ENCODE assay signal across 12 cellular contexts in the genomic region with DNA sequence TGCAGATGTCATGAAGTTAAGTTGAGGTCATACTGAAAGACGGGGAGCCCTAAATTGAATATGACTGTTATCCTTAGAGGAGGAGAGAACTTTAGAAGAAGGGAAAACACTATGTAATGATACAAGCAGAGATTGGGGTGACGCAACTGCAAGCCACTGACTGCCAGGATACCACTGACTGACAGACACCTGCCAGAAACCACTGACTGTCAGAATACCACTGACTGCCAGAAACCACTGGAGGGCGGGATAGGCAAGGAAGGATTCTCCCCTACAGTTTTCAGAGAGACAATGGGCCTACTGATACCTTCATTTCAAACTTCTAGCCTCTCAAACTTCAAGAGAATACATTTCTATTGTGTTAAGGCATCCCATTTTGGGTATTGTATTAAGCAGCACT.
DNase-seq lines count a peak whose midpoint lies in the region; TF ChIP-seq lines count a peak whose summit lies in the region.
"Had no signal": no experiment of that assay in that cellular context is flagged by ENCODE, and none has a peak within 500 bp of the region (broad histone marks: within the 10 kb centered on the region; RNA-seq: fewer than 3 reads in every experiment).

No MANE protein-coding gene starts in this region.

- H3K9me3 Mint-ChIP-seq in type B pancreatic cell (no peaks in the 10 kb centered on the region), CD14-positive monocyte (no peaks in the 10 kb centered on the region)
- H3K9me3 Mint-ChIP-seq: activated T-helper 2 cell treated with anti-CD3 and anti-CD28 coated beads, Interferon-gamma antibody, Interleukin-2, Interleukin-4, amounts not matched to agents 10 μg/mL and 5 μg/mL and 100 μg/mL, durations not matched to agents 14 hours and 24 hours and 36 hours; dendritic cell treated with granulocyte-macrophage colony-stimulating factor and Interleukin-4, amounts not matched to agents 40 ng/mL and 50 ng/mL, for 4 days had no signal

- in situ Hi-C loops in KBM-7 (cut with MboI; ENCODE audit: low pct_unique_long_range_greater_than_20kb, low sequenced_read_pairs) = no loop called here

- H3K36me3 Mint-ChIP-seq in type B pancreatic cell (no peaks in the 10 kb centered on the region), CD14-positive monocyte (no peaks in the 10 kb centered on the region)

- H3K4me1 Mint-ChIP-seq in type B pancreatic cell (ENCODE audit: unreplicated experiment) (no peaks in the 10 kb centered on the region), CD14-positive monocyte (no peaks in the 10 kb centered on the region)

- TF ChIP-seq CTCF in type B pancreatic cell (conservative IDR thresholded peaks at IDR 0.05) = peak; percentile 60
- TF ChIP-seq CTCF in CD14-positive monocyte (IDR thresholded peaks at IDR 0.05) = no peak

- H3K4me3 Mint-ChIP-seq in type B pancreatic cell (no peak overlapping the region), CD14-positive monocyte (no peak overlapping the region)
- H3K4me3 Mint-ChIP-seq: dendritic cell treated with granulocyte-macrophage colony-stimulating factor and Interleukin-4, amounts not matched to agents 40 ng/mL and 50 ng/mL, for 4 days had no signal

- intact Hi-C loops in CD14-positive monocyte (cut with micrococcal nuclease) = no loop called here

- H3K27me3 Mint-ChIP-seq in type B pancreatic cell = no peaks in the 10 kb centered on the region
- peaks cover 0 to 1% (median 0%) of the 10 kb centered on the region in 3 donors for H3K27me3 Mint-ChIP-seq in CD14-positive monocyte (ENCODE audit: low read depth in 3 of 3)
- H3K27me3 Mint-ChIP-seq: dendritic cell treated with granulocyte-macrophage colony-stimulating factor and Interleukin-4, amounts not matched to agents 40 ng/mL and 50 ng/mL, for 4 days had no signal

- no peak overlapping the region for H3K27ac Mint-ChIP-seq in type B pancreatic cell
- H3K27ac Mint-ChIP-seq in CD14-positive monocyte = no peak overlapping the region
- H3K27ac Mint-ChIP-seq: activated T-helper 2 cell treated with anti-CD3 and anti-CD28 coated beads, Interferon-gamma antibody, Interleukin-2, Interleukin-4, amounts not matched to agents 10 μg/mL and 5 μg/mL and 100 μg/mL, durations not matched to agents 14 hours and 24 hours and 36 hours; dendritic cell treated with granulocyte-macrophage colony-stimulating factor and Interleukin-4, amounts not matched to agents 40 ng/mL and 50 ng/mL, for 4 days had no signal

- DNase-seq in NOMO-1 treated with DMSO at 0.1 percent for 48 hours (lab: John Stamatoyannopoulos, UW; ENCODE audit: unreplicated experiment) = peak; percentile 7
- no peak for DNase-seq in NOMO-1 (lab: John Stamatoyannopoulos, UW; ENCODE audit: unreplicated experiment in 2 of 2)
- peak; percentile 26 for DNase-seq in NCI-H460 (ENCODE audit: extremely low read depth, low read depth)
- peak; percentile 3 for DNase-seq in fibroblast of the conjunctiva (ENCODE audit: low read depth)
- no peak for DNase-seq in type B pancreatic cell (ENCODE audit: extremely low spot score, unreplicated experiment)
- DNase-seq in CD14-positive monocyte (ENCODE audit: low spot score) = no peak
- no peak for DNase-seq in KBM-7
- DNase-seq in NCI-H2029 (lab: John Stamatoyannopoulos, UW) = no peak
- DNase-seq: stimulated activated naive CD4-positive, alpha-beta T cell; SW 1271 had no signal

Comparison
In these comparisons a context has a peak if more than half of its experiments do, and no peak if none do; other contexts are left out.
1. DNase-seq: peak in NOMO-1 treated with DMSO at 0.1 percent for 48 hours (single experiment), NCI-H460 (single experiment) and fibroblast of the conjunctiva (single experiment); none in NOMO-1 (0 of 2), type B pancreatic cell (single experiment), CD14-positive monocyte (single experiment), KBM-7 (single experiment) and NCI-H2029 (single experiment).